In genomic region chr19:47023448-47023794, GRCh38 we compare ENCODE assay signal across 19 cellular contexts. TPM values are rescaled to one million over a fixed set of nuclear protein-coding genes. Genes with fewer than 3 reads are reported as not detected.
A peak's percentile ranks its signal among the peaks of the same experiment; 100 is the strongest.
DNase-seq lines count a peak whose midpoint lies in the region; FAIRE-seq and TF ChIP-seq lines count a peak whose summit lies in the region.
"Had no signal": no experiment of that assay in that cellular context is flagged by ENCODE, and none has a peak within 500 bp of the region (broad histone marks: within the 10 kb centered on the region; RNA-seq: fewer than 3 reads in every experiment).

No MANE protein-coding gene starts in this region.

- H3K4me2 ChIP-seq in keratinocyte (ENCODE audit: control insufficient read depth, extremely low read depth, insufficient read depth, low read depth, low read length) = no peak overlapping the region
- H3K4me2 ChIP-seq: BLaER1 had no signal

- no peaks in the 10 kb centered on the region for H4K20me1 ChIP-seq in keratinocyte (ENCODE audit: control insufficient read depth, extremely low read depth, insufficient read depth, low read length)

- H3K9me1 ChIP-seq in keratinocyte (ENCODE audit: control insufficient read depth, extremely low read depth, insufficient read depth, low read length) = no peaks in the 10 kb centered on the region

- dilution Hi-C loops in keratinocyte (cut with MboI; ENCODE audit: extremely low pct_ligation_motif_present, low sequenced_read_pairs) = no loop called here

- no peak overlapping the region for H3K9ac ChIP-seq in HUES6 (ENCODE audit: low read length)
- no peak overlapping the region for H3K9ac ChIP-seq in keratinocyte (ENCODE audit: control insufficient read depth, extremely low read depth, insufficient read depth, low read length)
- H3K9ac ChIP-seq: BLaER1 had no signal

- H3K79me2 ChIP-seq in keratinocyte (ENCODE audit: control insufficient read depth, insufficient read depth, low read length) = no peaks in the 10 kb centered on the region

- peak overlapping the region; percentile 22 for H3K4me3 ChIP-seq in HUES6 (ENCODE audit: low read depth, low read length)
- peak overlapping the region; percentile 43 for H3K4me3 ChIP-seq in WERI-Rb-1 (ENCODE audit: low read depth, low read length)
- no peak overlapping the region for H3K4me3 ChIP-seq in keratinocyte (ENCODE audit: control insufficient read depth in 2 of 3, extremely low read depth in 1 of 3, insufficient read depth in 2 of 3, low read depth in 1 of 3, low read length in 3 of 3)
- H3K4me3 ChIP-seq: BLaER1, lower lobe of right lung, Peyer's patch, psoas muscle had no signal

- H3K27me3 ChIP-seq in HUES6 (ENCODE audit: control insufficient read depth, insufficient read depth, low read length) = peaks cover 92% of the 10 kb centered on the region
- peaks cover 16% of the 10 kb centered on the region for H3K27me3 ChIP-seq in WERI-Rb-1 (ENCODE audit: insufficient read depth, low read depth, severe bottlenecking)
- H3K27me3 ChIP-seq in keratinocyte (ENCODE audit: control insufficient read depth, extremely low read depth, insufficient read depth, low read length) = peaks cover 66% of the 10 kb centered on the region

- DNase-seq in DMS53 (lab: John Stamatoyannopoulos, UW) = peak; percentile 39
- no peak for DNase-seq in DMS53 treated with DMSO at 0.1 percent for 48 hours (lab: John Stamatoyannopoulos, UW; ENCODE audit: unreplicated experiment)
- DNase-seq in WERI-Rb-1 = peak; percentile 49
- DNase-seq in keratinocyte (ENCODE audit: low read depth, low spot score) = no peak
- no peak for DNase-seq in stimulated activated CD4-positive, alpha-beta T cell treated with anti-CD3 and anti-CD28 coated beads, Interleukin-2, amount 100 ng/mL, for 48 hours
- DNase-seq in activated T-cell treated with anti-CD3 and anti-CD28 coated beads, Interleukin-2, amount 50 U/mL, for 48 hours = no peak
- DNase-seq in NCI-H2196 (lab: John Stamatoyannopoulos, UW; ENCODE audit: unreplicated experiment) = no peak
- DNase-seq: 8988T; activated CD4-positive, alpha-beta T cell treated with anti-CD3 and anti-CD28 coated beads, Interleukin-2, amount 50 U/mL, for 1 hour; aorta; foreskin melanocyte; KBM-7; lower lobe of right lung; NCI-H1092 treated with DMSO at 0.1 percent for 48 hours; Peyer's patch; psoas muscle had no signal

- no peak overlapping the region for H2AFZ ChIP-seq in keratinocyte (ENCODE audit: control insufficient read depth, low read length)

- TF ChIP-seq CTCF in WERI-Rb-1 (IDR thresholded peaks at IDR 0.05; ENCODE audit: low read depth, low read length) = no peak
- no peak for TF ChIP-seq CTCF in keratinocyte (optimal IDR thresholded peaks at IDR 0.05 in 1 of 3, IDR thresholded peaks at IDR 0.05 in 1 of 3, conservative IDR thresholded peaks at IDR 0.05 in 1 of 3; ENCODE audit: extremely low read depth in 1 of 3, insufficient read depth in 2 of 3, low read length in 3 of 3)

- H3K27ac ChIP-seq in HUES6 (ENCODE audit: low read depth, low read length) (no peak overlapping the region), WERI-Rb-1 (no peak overlapping the region; the same call in 1 of the 2 replicates), keratinocyte (ENCODE audit: control insufficient read depth, insufficient read depth, low read length) (no peak overlapping the region)
- H3K27ac ChIP-seq: BLaER1, lower lobe of right lung, Peyer's patch, psoas muscle had no signal

- H3K9me3 ChIP-seq in HUES6 (ENCODE audit: control insufficient read depth, insufficient read depth, low read depth, low read length) (no peaks in the 10 kb centered on the region), WERI-Rb-1 (ENCODE audit: severe bottlenecking) (no peaks in the 10 kb centered on the region), keratinocyte (ENCODE audit: control insufficient read depth, low read depth, low read length) (no peaks in the 10 kb centered on the region)
- H3K9me3 ChIP-seq: BLaER1, lower lobe of right lung, Peyer's patch, psoas muscle had no signal

- H3K4me1 ChIP-seq in HUES6 (ENCODE audit: control insufficient read depth, insufficient read depth, low read length) (peaks cover 16% of the 10 kb centered on the region), keratinocyte (ENCODE audit: control insufficient read depth, extremely low read depth, insufficient read depth, low read length) (peaks cover 2% of the 10 kb centered on the region)

- H3K36me3 ChIP-seq in HUES6 (ENCODE audit: control insufficient read depth, insufficient read depth, low read length) (no peaks in the 10 kb centered on the region), WERI-Rb-1 (no peaks in the 10 kb centered on the region), keratinocyte (ENCODE audit: control insufficient read depth in 2 of 2, extremely low read depth in 1 of 2, insufficient read depth in 2 of 2, low read length in 2 of 2) (no peaks in the 10 kb centered on the region)
- H3K36me3 ChIP-seq: BLaER1, lower lobe of right lung, Peyer's patch had no signal

- peak; percentile 5 for FAIRE-seq in keratinocyte (lab: Jason Lieb, UNC)
- FAIRE-seq: GM18507 had no signal

RNA-seq across cellular contexts. Expression of gene NPAS1, which starts 3.8 kb away (rescaled TPM):
- polyA plus RNA-seq in keratinocyte = 0.42 to 0.81 TPM (median 0.42 TPM) in 3 replicates
- not detected for polyA plus RNA-seq in keratinocyte (2011; ENCODE audit: low read depth)
- polyA plus RNA-seq in keratinocyte (2011; cell fraction: cytosol; rRNA removed) = 0.22 and 1.1 TPM in 2 replicates
- 0.34 and 0.44 TPM in 2 replicates for polyA plus RNA-seq in keratinocyte (2011; cell fraction: nucleus; rRNA removed)
- polyA plus RNA-seq in keratinocyte (2012; ENCODE audit: low replicate concordance) = 0.83 and 1.9 TPM in 2 replicates
- polyA minus RNA-seq in keratinocyte = 0.53 to 2.2 TPM in 2 of 3 replicates, not detected in the other
- 3.3 TPM for polyA minus RNA-seq in keratinocyte (2011; cell fraction: cytosol; rRNA and poly(A)+ RNA removed)
- 0.95 TPM in 1 of 2 replicates, not detected in the other for polyA minus RNA-seq in keratinocyte (2011; cell fraction: nucleus; rRNA and poly(A)+ RNA removed)

RNA-seq across cellular contexts. Expression of gene TMEM160, which starts 25.0 kb away (rescaled TPM):
- polyA plus RNA-seq in keratinocyte = 11.1 to 19.9 TPM (median 11.5 TPM) in 3 replicates
- 0.42 TPM for polyA plus RNA-seq in keratinocyte (2011; ENCODE audit: low read depth)
- 4.4 and 26.3 TPM in 2 replicates for polyA plus RNA-seq in keratinocyte (2011; cell fraction: cytosol; rRNA removed)
- 5.1 and 8.9 TPM in 2 replicates for polyA plus RNA-seq in keratinocyte (2011; cell fraction: nucleus; rRNA removed)
- polyA plus RNA-seq in keratinocyte (2012; ENCODE audit: low replicate concordance) = 8.8 and 35.2 TPM in 2 replicates
- polyA minus RNA-seq in keratinocyte = 0.99 to 5.4 TPM (median 1.5 TPM) in 3 replicates
- polyA minus RNA-seq in keratinocyte (2011; cell fraction: cytosol; rRNA and poly(A)+ RNA removed) = 51.8 TPM
- 5.1 and 8.3 TPM in 2 replicates for polyA minus RNA-seq in keratinocyte (2011; cell fraction: nucleus; rRNA and poly(A)+ RNA removed)

Comparison
In these comparisons a context has a peak if more than half of its experiments do, and no peak if none do; other contexts are left out.
1. DNase-seq: peak in DMS53 (single experiment) and WERI-Rb-1 (single experiment); none in DMS53 treated with DMSO at 0.1 percent for 48 hours (single experiment), keratinocyte (single experiment), stimulated activated CD4-positive, alpha-beta T cell treated with anti-CD3 and anti-CD28 coated beads, Interleukin-2, amount 100 ng/mL, for 48 hours (0 of 2), activated T-cell treated with anti-CD3 and anti-CD28 coated beads, Interleukin-2, amount 50 U/mL, for 48 hours (0 of 2) and NCI-H2196 (single experiment).
2. H3K4me3 ChIP-seq: peak in HUES6 (single experiment) and WERI-Rb-1 (single experiment); none in keratinocyte (0 of 3).